14 cellular contexts compared by ENCODE assay signal in the genomic region with DNA sequence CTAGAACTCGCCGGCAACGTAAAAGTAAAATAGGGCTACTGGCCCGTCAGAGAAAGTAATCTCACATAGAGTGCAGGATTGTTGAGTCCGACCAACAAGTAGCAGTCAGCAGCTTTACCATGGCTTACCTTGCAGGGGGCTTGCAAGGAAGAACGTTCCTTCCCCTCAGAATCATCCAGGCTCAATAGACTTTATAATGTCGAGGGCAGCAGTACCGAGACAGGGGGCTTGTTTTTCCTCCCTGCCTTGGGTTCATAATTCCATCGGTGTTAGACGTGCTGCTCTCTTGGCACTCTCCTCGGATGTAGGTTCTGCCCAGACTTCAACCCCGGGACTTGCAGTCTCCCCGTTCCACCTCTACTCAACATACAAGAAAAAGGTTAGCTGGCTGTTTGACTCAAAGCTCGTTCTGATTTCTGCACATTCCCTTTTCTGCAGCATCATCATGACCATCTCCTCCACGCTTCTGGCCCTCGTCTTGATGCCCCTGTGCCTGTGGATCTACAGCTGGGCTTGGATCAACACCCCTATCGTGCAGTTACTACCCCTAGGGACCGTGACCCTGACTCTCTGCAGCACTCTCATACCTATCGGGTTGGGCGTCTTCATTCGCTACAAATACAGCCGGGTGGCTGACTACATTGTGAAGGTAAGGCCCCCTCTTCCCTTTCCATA. TPM values are rescaled to one million over a fixed set of nuclear protein-coding genes. Genes with fewer than 3 reads are reported as not detected.
DNase-seq lines count a peak whose midpoint lies in the region; ATAC-seq and TF ChIP-seq lines count a peak whose summit lies in the region.
"Had no signal": no experiment of that assay in that cellular context is flagged by ENCODE, and none has a peak within 500 bp of the region (broad histone marks: within the 10 kb centered on the region; RNA-seq: fewer than 3 reads in every experiment).

No MANE protein-coding gene starts in this region.

- H3K27me3 ChIP-seq in esophagus squamous epithelium (peaks cover 10 to 93% (median 17%) of the 10 kb centered on the region in 4 donors), right cardiac atrium (ENCODE audit: control insufficient read depth, insufficient read depth) (no peaks in the 10 kb centered on the region)

- H3K4me3 ChIP-seq in HEK293 (ENCODE audit: low read depth, low read length) = no peak overlapping the region
- no peak overlapping the region for H3K4me3 ChIP-seq in esophagus squamous epithelium
- no peak overlapping the region for H3K4me3 ChIP-seq in right cardiac atrium (ENCODE audit: low read length)

- 51 to 53% methylated on average over 19 to 22 of the region's 22 CpGs for WGBS in esophagus squamous epithelium, 2 donors
- WGBS in right cardiac atrium = 42% methylated on average over 22 of the region's 22 CpGs

- H3K36me3 ChIP-seq in HEK293 (ENCODE audit: control insufficient read depth in 2 of 2, insufficient read depth in 1 of 2, low read length in 2 of 2) (peaks cover 0 to 3% of the 10 kb centered on the region in 2 experiments; a peak in 1 of 3 replicates), esophagus squamous epithelium (no peaks in the 10 kb centered on the region)
- H3K36me3 ChIP-seq: sigmoid colon, tibial artery had no signal

- H3K9me3 Mint-ChIP-seq in T-helper 2 cell treated with Interferon-gamma antibody and Interleukin-4, amounts not matched to agents 5 μg/mL and 100 μg/mL, for 36 hours = no peaks in the 10 kb centered on the region
- no peaks in the 10 kb centered on the region for H3K9me3 Mint-ChIP-seq in central memory CD8-positive, alpha-beta T cell
- no peaks in the 10 kb centered on the region for H3K9me3 Mint-ChIP-seq in neural crest cell

- H3K36me3 Mint-ChIP-seq in T-helper 2 cell treated with Interferon-gamma antibody and Interleukin-4, amounts not matched to agents 5 μg/mL and 100 μg/mL, for 36 hours (ENCODE audit: low read depth) = no peaks in the 10 kb centered on the region
- no peaks in the 10 kb centered on the region for H3K36me3 Mint-ChIP-seq in central memory CD8-positive, alpha-beta T cell (ENCODE audit: insufficient read depth)
- H3K36me3 Mint-ChIP-seq in neural crest cell (ENCODE audit: low read depth) = peaks cover 6% of the 10 kb centered on the region

- no peak for TF ChIP-seq POLR2A in esophagus squamous epithelium (IDR thresholded peaks at IDR 0.05)

- TF ChIP-seq CTCF in HEK293 (tag by site-specific recombination; IDR thresholded peaks at IDR 0.05) = no peak
- TF ChIP-seq CTCF in neural crest cell (conservative IDR thresholded peaks at IDR 0.05) = no peak
- TF ChIP-seq CTCF in esophagus squamous epithelium (IDR thresholded peaks at IDR 0.05) = no peak

- DNase-seq in T-helper 2 cell treated with Interferon-gamma antibody and Interleukin-4, amounts not matched to agents 5 μg/mL and 100 μg/mL, for 36 hours (ENCODE audit: low spot score) = no peak
- DNase-seq in T-helper 2 cell = no peak
- DNase-seq in central memory CD8-positive, alpha-beta T cell (ENCODE audit: low spot score in 2 of 2) = no peak
- DNase-seq in neural crest cell (ENCODE audit: low read depth, low spot score) = no peak
- no peak for DNase-seq in esophagus squamous epithelium (lab: John Stamatoyannopoulos, UW)
- no peak for DNase-seq in right cardiac atrium
- DNase-seq: GOT3, NCI-H187 treated with DMSO at 0.1 percent for 48 hours, sigmoid colon, tibial artery had no signal

- H3K4me1 Mint-ChIP-seq in T-helper 2 cell treated with Interferon-gamma antibody and Interleukin-4, amounts not matched to agents 5 μg/mL and 100 μg/mL, for 36 hours (ENCODE audit: low read depth) = peaks cover 9% of the 10 kb centered on the region
- peaks cover 12% of the 10 kb centered on the region for H3K4me1 Mint-ChIP-seq in central memory CD8-positive, alpha-beta T cell
- H3K4me1 Mint-ChIP-seq in neural crest cell = peaks cover 6% of the 10 kb centered on the region

- no peak overlapping the region for H3K27ac Mint-ChIP-seq in T-helper 2 cell treated with Interferon-gamma antibody and Interleukin-4, amounts not matched to agents 5 μg/mL and 100 μg/mL, for 36 hours
- H3K27ac Mint-ChIP-seq in central memory CD8-positive, alpha-beta T cell (ENCODE audit: low read depth) = no peak overlapping the region
- no peak overlapping the region for H3K27ac Mint-ChIP-seq in neural crest cell (ENCODE audit: unreplicated experiment)

- H3K4me3 Mint-ChIP-seq in T-helper 2 cell treated with Interferon-gamma antibody and Interleukin-4, amounts not matched to agents 5 μg/mL and 100 μg/mL, for 36 hours = peak overlapping the region; percentile 55
- peak overlapping the region; percentile 36 for H3K4me3 Mint-ChIP-seq in central memory CD8-positive, alpha-beta T cell
- peak overlapping the region; percentile 52 for H3K4me3 Mint-ChIP-seq in neural crest cell

- H3K27me3 Mint-ChIP-seq in T-helper 2 cell treated with Interferon-gamma antibody and Interleukin-4, amounts not matched to agents 5 μg/mL and 100 μg/mL, for 36 hours (ENCODE audit: low read depth) = peaks cover 81% of the 10 kb centered on the region
- peaks cover 79% of the 10 kb centered on the region for H3K27me3 Mint-ChIP-seq in central memory CD8-positive, alpha-beta T cell
- H3K27me3 Mint-ChIP-seq in neural crest cell (ENCODE audit: low read depth) = peaks cover 83% of the 10 kb centered on the region

- H3K9me3 ChIP-seq in HEK293 (ENCODE audit: control insufficient read depth, insufficient read depth, low read depth, low read length) (no peaks in the 10 kb centered on the region), esophagus squamous epithelium (no peaks in the 10 kb centered on the region), right cardiac atrium (ENCODE audit: control insufficient read depth, low read length) (no peaks in the 10 kb centered on the region)
- H3K9me3 ChIP-seq: sigmoid colon, tibial artery had no signal

- POLR2A ChIA-PET in HEK293 (lab: Yijun Ruan, JAX) = no interaction called here

- intact Hi-C loops in esophagus squamous epithelium (cut with DNase I) = no loop called here
- intact Hi-C loops in right cardiac atrium (cut with DNase I) = no loop called here

- H3K4me1 ChIP-seq in HEK293 (ENCODE audit: control insufficient read depth, insufficient read depth, low read length) = 0 out of 2 replicates have a peak, but pooled peaks cover 2% of the 10 kb centered on the region
- peaks cover 0 to 18% (median 0%) of the 10 kb centered on the region in 3 donors for H3K4me1 ChIP-seq in esophagus squamous epithelium
- H3K4me1 ChIP-seq in right cardiac atrium (ENCODE audit: control insufficient read depth, insufficient read depth, low read length) = no peaks in the 10 kb centered on the region

- H3K27ac ChIP-seq in HEK293 (ENCODE audit: extremely low read depth, low read depth, low read length) (no peak overlapping the region), esophagus squamous epithelium (no peak overlapping the region), right cardiac atrium (ENCODE audit: low read length) (no peak overlapping the region)
- H3K27ac ChIP-seq: sigmoid colon, tibial artery had no signal

- CTCF ChIA-PET in HEK293 (lab: Yijun Ruan, JAX) = interaction anchor here (1.0 kb wide), 1 partner anchor 9 kb away, joined by 3 read pairs; no protein-coding TSS in a partner anchor

- no peak for ATAC-seq in central memory CD8-positive, alpha-beta T cell (replicated peaks; ENCODE audit: extremely low read depth, poor library complexity, severe bottlenecking)
- ATAC-seq in GM21390 (IDR thresholded peaks at IDR 0.05; ENCODE audit: unreplicated experiment) (no peak), right cardiac atrium (no peak)

TF ChIP-seq in HEK293, 187 proteins besides CTCF, POLR2A, EP300 and RAD21:
- 0 out of 2 replicates have a peak, but pooled peaks have one; percentile 12 for TF ChIP-seq SCRT2 (tag by site-specific recombination; IDR thresholded peaks at IDR 0.05)
- TF ChIP-seq KLF9 (tag by site-specific recombination; IDR thresholded peaks at IDR 0.05; ENCODE audit: low read depth) = no peak

RNA-seq across cellular contexts. Expression of a gene that starts 1.5 kb away (rescaled TPM):
- total RNA-seq in neural crest cell (2.0 and 2.2 TPM in 2 replicates), esophagus squamous epithelium (under 1 TPM in 1 of 4 donors, not detected in 3; 0.38 TPM), right cardiac atrium (under 1 TPM in 1 of 4 donors, not detected in 3; 0.25 TPM)
- 0.09 TPM for polyA plus RNA-seq in right cardiac atrium
- total RNA-seq: esophagus mucosa had no signal

RNA-seq across cellular contexts. Expression of a gene that starts 5.4 kb away (rescaled TPM):
- total RNA-seq in neural crest cell (0.27 TPM in 1 of 2 replicates, not detected in the other), esophagus squamous epithelium (not detected), right cardiac atrium (not detected)
- not detected for polyA plus RNA-seq in right cardiac atrium
- total RNA-seq: cardiac septum, esophagus mucosa, sigmoid colon had no signal
- polyA plus RNA-seq: sigmoid colon had no signal
